Comparison of ENCODE assay signal across 1 cellular context in the genomic region with DNA sequence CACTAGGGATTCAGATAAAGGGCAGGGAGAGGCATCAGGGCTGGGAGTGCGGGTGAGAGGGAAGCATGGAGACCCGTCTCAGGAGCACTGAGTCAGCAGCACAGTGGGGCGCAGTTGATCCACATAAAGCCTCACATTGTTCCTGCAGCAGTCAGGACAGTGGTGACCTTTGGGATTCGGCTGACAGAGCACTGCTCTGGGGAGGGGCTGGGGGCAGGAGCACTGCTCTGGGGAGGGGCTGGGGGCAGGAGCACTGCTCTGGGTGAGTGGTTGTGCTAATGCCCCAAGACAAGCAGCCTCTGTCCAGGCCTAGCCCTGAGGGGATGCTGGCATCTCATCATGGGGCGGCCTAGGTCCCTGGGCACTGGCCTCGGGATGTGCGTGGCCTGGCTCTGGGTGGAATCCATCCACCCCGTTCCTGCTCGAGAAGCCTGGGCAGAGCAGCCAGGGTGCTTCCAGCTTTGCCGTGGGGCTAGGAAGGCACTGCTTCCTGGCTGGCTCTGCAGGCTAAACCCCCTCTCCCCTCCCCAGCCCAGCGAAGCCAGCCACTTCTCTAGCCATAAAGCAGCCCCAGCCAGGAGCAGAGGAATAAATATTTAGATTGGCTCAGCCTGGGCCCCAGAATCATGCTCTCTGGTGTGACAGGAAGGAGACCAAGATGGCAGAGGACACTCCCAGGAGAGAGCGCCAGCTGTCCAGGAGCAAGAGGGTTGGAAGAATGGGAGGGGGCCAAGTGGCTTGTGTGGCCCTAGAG.
TF ChIP-seq lines count a peak whose summit lies in the region.

No MANE protein-coding gene starts in this region.

TF ChIP-seq in HepG2, 621 proteins besides CTCF, POLR2A, EP300 and RAD21 (continued from another document and continues in another):
- TF ChIP-seq, protein P1, sequence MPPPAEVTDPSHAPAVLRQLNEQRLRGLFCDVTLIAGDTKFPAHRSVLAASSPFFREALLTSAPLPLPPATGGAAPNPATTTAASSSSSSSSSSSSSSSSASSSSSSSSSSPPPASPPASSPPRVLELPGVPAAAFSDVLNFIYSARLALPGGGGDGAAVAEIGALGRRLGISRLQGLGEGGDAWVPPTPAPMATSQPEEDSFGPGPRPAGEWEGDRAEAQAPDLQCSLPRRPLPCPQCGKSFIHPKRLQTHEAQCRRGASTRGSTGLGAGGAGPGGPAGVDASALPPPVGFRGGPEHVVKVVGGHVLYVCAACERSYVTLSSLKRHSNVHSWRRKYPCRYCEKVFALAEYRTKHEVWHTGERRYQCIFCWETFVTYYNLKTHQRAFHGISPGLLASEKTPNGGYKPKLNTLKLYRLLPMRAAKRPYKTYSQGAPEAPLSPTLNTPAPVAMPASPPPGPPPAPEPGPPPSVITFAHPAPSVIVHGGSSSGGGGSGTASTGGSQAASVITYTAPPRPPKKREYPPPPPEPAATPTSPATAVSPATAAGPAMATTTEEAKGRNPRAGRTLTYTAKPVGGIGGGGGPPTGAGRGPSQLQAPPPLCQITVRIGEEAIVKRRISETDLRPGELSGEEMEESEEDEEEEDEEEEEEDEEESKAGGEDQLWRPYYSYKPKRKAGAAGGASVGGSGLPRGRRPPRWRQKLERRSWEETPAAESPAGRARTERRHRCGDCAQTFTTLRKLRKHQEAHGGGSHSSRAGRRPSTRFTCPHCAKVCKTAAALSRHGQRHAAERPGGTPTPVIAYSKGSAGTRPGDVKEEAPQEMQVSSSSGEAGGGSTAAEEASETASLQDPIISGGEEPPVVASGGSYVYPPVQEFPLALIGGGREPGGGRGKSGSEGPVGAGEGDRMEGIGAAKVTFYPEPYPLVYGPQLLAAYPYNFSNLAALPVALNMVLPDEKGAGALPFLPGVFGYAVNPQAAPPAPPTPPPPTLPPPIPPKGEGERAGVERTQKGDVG (CRISPR knock-in tag; IDR thresholded peaks at IDR 0.05; ENCODE audit: borderline replicate concordance): peak; percentile 45; the same call in 1 of the 2 replicates
- TF ChIP-seq, protein P2, sequence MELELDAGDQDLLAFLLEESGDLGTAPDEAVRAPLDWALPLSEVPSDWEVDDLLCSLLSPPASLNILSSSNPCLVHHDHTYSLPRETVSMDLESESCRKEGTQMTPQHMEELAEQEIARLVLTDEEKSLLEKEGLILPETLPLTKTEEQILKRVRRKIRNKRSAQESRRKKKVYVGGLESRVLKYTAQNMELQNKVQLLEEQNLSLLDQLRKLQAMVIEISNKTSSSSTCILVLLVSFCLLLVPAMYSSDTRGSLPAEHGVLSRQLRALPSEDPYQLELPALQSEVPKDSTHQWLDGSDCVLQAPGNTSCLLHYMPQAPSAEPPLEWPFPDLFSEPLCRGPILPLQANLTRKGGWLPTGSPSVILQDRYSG (CRISPR knock-in tag; IDR thresholded peaks at IDR 0.05): no peak
- TF ChIP-seq ZNF124 (CRISPR knock-in tag; IDR thresholded peaks at IDR 0.05) (no peak), MXD4 (CRISPR knock-in tag; IDR thresholded peaks at IDR 0.05) (peak; percentile 42; the same call in 1 of the 2 replicates), ZNF629 (CRISPR knock-in tag; conservative IDR thresholded peaks at IDR 0.05) (0 out of 2 replicates have a peak, but pooled peaks have one; percentile 28), CBFB (CRISPR knock-in tag; IDR thresholded peaks at IDR 0.05) (no peak), SOX13 (IDR thresholded peaks at IDR 0.05) (no peak), SOX13 (CRISPR knock-in tag; conservative IDR thresholded peaks at IDR 0.05 in 1 of 2, IDR thresholded peaks at IDR 0.05 in 1 of 2) (peak in 1 of 2 experiments; percentile 68; a peak in 1 of 4 replicates), TBX2 (CRISPR knock-in tag; IDR thresholded peaks at IDR 0.05; ENCODE audit: borderline replicate concordance) (no peak; the same call in 1 of the 2 replicates), ZNF552 (CRISPR knock-in tag; IDR thresholded peaks at IDR 0.05; ENCODE audit: borderline replicate concordance) (no peak), DMAP1 (CRISPR knock-in tag; IDR thresholded peaks at IDR 0.05) (no peak), MIXL1 (CRISPR knock-in tag; IDR thresholded peaks at IDR 0.05) (no peak), ZFP36L2 (CRISPR knock-in tag; IDR thresholded peaks at IDR 0.05) (no peak), CAMTA2 (CRISPR knock-in tag; IDR thresholded peaks at IDR 0.05; ENCODE audit: borderline replicate concordance) (no peak), HMGA1 (CRISPR knock-in tag; conservative IDR thresholded peaks at IDR 0.05) (no peak), KLF6 (CRISPR knock-in tag; IDR thresholded peaks at IDR 0.05) (no peak), SALL1 (CRISPR knock-in tag; IDR thresholded peaks at IDR 0.05) (0 out of 2 replicates have a peak, but pooled peaks have one; percentile 7), POGZ (CRISPR knock-in tag; IDR thresholded peaks at IDR 0.05) (peak; percentile 37; the same call in 1 of the 2 replicates), GZF1 (CRISPR knock-in tag; IDR thresholded peaks at IDR 0.05) (no peak), ZMYM2 (CRISPR knock-in tag; IDR thresholded peaks at IDR 0.05) (no peak), ZNF674 (CRISPR knock-in tag; IDR thresholded peaks at IDR 0.05; ENCODE audit: low read depth) (no peak), CENPT (CRISPR knock-in tag; IDR thresholded peaks at IDR 0.05; ENCODE audit: low read depth) (no peak), ZNF724P (CRISPR knock-in tag; IDR thresholded peaks at IDR 0.05; ENCODE audit: borderline replicate concordance) (no peak), ZNF296 (CRISPR knock-in tag; conservative IDR thresholded peaks at IDR 0.05) (no peak), ZNF878 (CRISPR knock-in tag; IDR thresholded peaks at IDR 0.05) (no peak), ZNF615 (CRISPR knock-in tag; IDR thresholded peaks at IDR 0.05; ENCODE audit: borderline replicate concordance) (no peak), FIP1L1 (IDR thresholded peaks at IDR 0.05; ENCODE audit: borderline replicate concordance, insufficient read depth, low read depth, low read length) (no peak), RXRA (CRISPR knock-in tag; IDR thresholded peaks at IDR 0.05) (peak; percentile 54), ARHGAP35 (CRISPR knock-in tag; IDR thresholded peaks at IDR 0.05; ENCODE audit: borderline replicate concordance) (no peak), DNMT1 (CRISPR knock-in tag; IDR thresholded peaks at IDR 0.05) (no peak), ZFP41 (CRISPR knock-in tag; IDR thresholded peaks at IDR 0.05; ENCODE audit: borderline replicate concordance) (no peak), JARID2 (CRISPR knock-in tag; IDR thresholded peaks at IDR 0.05; ENCODE audit: insufficient replicate concordance) (no peak), ZNF816 (CRISPR knock-in tag; IDR thresholded peaks at IDR 0.05; ENCODE audit: borderline replicate concordance) (no peak), ZNF7 (CRISPR knock-in tag; IDR thresholded peaks at IDR 0.05) (no peak), HDAC2 (CRISPR knock-in tag; IDR thresholded peaks at IDR 0.05) (no peak; the same call in 1 of the 2 replicates), CHD4 (IDR thresholded peaks at IDR 0.05; ENCODE audit: borderline replicate concordance, low read length) (no peak)
- TF ChIP-seq, protein P3, sequence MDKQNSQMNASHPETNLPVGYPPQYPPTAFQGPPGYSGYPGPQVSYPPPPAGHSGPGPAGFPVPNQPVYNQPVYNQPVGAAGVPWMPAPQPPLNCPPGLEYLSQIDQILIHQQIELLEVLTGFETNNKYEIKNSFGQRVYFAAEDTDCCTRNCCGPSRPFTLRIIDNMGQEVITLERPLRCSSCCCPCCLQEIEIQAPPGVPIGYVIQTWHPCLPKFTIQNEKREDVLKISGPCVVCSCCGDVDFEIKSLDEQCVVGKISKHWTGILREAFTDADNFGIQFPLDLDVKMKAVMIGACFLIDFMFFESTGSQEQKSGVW (CRISPR knock-in tag; IDR thresholded peaks at IDR 0.05; ENCODE audit: borderline replicate concordance): no peak
- TF ChIP-seq, protein P4, sequence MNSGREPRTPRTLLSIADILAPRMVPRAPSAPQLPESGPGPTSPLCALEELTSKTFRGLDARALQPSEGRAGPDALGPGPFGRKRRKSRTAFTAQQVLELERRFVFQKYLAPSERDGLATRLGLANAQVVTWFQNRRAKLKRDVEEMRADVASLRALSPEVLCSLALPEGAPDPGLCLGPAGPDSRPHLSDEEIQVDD (CRISPR knock-in tag; IDR thresholded peaks at IDR 0.05; ENCODE audit: borderline replicate concordance): no peak
- TF ChIP-seq, protein P5, sequence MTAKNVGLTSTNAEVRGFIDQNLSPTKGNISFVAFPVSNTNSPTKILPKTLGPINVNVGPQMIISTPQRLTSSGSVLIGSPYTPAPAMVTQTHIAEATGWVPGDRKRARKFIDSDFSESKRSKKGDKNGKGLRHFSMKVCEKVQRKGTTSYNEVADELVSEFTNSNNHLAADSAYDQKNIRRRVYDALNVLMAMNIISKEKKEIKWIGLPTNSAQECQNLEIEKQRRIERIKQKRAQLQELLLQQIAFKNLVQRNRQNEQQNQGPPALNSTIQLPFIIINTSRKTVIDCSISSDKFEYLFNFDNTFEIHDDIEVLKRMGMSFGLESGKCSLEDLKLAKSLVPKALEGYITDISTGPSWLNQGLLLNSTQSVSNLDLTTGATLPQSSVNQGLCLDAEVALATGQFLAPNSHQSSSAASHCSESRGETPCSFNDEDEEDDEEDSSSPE (CRISPR knock-in tag; IDR thresholded peaks at IDR 0.05): no peak
- TF ChIP-seq, protein P6, sequence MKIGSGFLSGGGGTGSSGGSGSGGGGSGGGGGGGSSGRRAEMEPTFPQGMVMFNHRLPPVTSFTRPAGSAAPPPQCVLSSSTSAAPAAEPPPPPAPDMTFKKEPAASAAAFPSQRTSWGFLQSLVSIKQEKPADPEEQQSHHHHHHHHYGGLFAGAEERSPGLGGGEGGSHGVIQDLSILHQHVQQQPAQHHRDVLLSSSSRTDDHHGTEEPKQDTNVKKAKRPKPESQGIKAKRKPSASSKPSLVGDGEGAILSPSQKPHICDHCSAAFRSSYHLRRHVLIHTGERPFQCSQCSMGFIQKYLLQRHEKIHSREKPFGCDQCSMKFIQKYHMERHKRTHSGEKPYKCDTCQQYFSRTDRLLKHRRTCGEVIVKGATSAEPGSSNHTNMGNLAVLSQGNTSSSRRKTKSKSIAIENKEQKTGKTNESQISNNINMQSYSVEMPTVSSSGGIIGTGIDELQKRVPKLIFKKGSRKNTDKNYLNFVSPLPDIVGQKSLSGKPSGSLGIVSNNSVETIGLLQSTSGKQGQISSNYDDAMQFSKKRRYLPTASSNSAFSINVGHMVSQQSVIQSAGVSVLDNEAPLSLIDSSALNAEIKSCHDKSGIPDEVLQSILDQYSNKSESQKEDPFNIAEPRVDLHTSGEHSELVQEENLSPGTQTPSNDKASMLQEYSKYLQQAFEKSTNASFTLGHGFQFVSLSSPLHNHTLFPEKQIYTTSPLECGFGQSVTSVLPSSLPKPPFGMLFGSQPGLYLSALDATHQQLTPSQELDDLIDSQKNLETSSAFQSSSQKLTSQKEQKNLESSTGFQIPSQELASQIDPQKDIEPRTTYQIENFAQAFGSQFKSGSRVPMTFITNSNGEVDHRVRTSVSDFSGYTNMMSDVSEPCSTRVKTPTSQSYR (CRISPR knock-in tag; IDR thresholded peaks at IDR 0.05; ENCODE audit: borderline replicate concordance): peak; percentile 47; the same call in 1 of the 2 replicates
- TF ChIP-seq, protein P7, sequence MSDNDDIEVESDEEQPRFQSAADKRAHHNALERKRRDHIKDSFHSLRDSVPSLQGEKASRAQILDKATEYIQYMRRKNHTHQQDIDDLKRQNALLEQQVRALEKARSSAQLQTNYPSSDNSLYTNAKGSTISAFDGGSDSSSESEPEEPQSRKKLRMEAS (IDR thresholded peaks at IDR 0.05): peak; percentile 47; the same call in 1 of the 2 replicates
- TF ChIP-seq, protein P8, sequence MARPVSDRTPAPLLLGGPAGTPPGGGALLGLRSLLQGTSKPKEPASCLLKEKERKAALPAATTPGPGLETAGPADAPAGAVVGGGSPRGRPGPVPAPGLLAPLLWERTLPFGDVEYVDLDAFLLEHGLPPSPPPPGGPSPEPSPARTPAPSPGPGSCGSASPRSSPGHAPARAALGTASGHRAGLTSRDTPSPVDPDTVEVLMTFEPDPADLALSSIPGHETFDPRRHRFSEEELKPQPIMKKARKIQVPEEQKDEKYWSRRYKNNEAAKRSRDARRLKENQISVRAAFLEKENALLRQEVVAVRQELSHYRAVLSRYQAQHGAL (CRISPR knock-in tag; IDR thresholded peaks at IDR 0.05; ENCODE audit: not compliant biosample characterization): no peak
- TF ChIP-seq, protein P9, sequence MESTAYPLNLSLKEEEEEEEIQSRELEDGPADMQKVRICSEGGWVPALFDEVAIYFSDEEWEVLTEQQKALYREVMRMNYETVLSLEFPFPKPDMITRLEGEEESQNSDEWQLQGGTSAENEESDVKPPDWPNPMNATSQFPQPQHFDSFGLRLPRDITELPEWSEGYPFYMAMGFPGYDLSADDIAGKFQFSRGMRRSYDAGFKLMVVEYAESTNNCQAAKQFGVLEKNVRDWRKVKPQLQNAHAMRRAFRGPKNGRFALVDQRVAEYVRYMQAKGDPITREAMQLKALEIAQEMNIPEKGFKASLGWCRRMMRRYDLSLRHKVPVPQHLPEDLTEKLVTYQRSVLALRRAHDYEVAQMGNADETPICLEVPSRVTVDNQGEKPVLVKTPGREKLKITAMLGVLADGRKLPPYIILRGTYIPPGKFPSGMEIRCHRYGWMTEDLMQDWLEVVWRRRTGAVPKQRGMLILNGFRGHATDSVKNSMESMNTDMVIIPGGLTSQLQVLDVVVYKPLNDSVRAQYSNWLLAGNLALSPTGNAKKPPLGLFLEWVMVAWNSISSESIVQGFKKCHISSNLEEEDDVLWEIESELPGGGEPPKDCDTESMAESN (CRISPR knock-in tag; conservative IDR thresholded peaks at IDR 0.05): no peak
- TF ChIP-seq, protein P10, sequence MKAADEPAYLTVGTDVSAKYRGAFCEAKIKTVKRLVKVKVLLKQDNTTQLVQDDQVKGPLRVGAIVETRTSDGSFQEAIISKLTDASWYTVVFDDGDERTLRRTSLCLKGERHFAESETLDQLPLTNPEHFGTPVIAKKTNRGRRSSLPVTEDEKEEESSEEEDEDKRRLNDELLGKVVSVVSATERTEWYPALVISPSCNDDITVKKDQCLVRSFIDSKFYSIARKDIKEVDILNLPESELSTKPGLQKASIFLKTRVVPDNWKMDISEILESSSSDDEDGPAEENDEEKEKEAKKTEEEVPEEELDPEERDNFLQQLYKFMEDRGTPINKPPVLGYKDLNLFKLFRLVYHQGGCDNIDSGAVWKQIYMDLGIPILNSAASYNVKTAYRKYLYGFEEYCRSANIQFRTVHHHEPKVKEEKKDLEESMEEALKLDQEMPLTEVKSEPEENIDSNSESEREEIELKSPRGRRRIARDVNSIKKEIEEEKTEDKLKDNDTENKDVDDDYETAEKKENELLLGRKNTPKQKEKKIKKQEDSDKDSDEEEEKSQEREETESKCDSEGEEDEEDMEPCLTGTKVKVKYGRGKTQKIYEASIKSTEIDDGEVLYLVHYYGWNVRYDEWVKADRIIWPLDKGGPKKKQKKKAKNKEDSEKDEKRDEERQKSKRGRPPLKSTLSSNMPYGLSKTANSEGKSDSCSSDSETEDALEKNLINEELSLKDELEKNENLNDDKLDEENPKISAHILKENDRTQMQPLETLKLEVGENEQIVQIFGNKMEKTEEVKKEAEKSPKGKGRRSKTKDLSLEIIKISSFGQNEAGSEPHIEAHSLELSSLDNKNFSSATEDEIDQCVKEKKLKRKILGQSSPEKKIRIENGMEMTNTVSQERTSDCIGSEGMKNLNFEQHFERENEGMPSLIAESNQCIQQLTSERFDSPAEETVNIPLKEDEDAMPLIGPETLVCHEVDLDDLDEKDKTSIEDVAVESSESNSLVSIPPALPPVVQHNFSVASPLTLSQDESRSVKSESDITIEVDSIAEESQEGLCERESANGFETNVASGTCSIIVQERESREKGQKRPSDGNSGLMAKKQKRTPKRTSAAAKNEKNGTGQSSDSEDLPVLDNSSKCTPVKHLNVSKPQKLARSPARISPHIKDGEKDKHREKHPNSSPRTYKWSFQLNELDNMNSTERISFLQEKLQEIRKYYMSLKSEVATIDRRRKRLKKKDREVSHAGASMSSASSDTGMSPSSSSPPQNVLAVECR (CRISPR knock-in tag; IDR thresholded peaks at IDR 0.05; ENCODE audit: borderline replicate concordance): no peak
- TF ChIP-seq, protein P11, sequence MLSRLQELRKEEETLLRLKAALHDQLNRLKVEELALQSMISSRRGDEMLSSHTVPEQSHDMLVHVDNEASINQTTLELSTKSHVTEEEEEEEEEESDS (CRISPR knock-in tag; IDR thresholded peaks at IDR 0.05; ENCODE audit: borderline replicate concordance): no peak
